ENCODE assay signal across 17 cellular contexts in genomic region chr13:102487330-102487729, GRCh38.
DNase-seq lines count a peak whose midpoint lies in the region; ATAC-seq and TF ChIP-seq lines count a peak whose summit lies in the region.
"Had no signal": no experiment of that assay in that cellular context is flagged by ENCODE, and none has a peak within 500 bp of the region (broad histone marks: within the 10 kb centered on the region; RNA-seq: fewer than 3 reads in every experiment).

No MANE protein-coding gene starts in this region.

- no peaks in the 10 kb centered on the region for H3K36me3 Mint-ChIP-seq in CD4-positive, alpha-beta memory T cell

- no peaks in the 10 kb centered on the region for H3K4me1 Mint-ChIP-seq in CD4-positive, alpha-beta memory T cell

- no peaks in the 10 kb centered on the region for H3K4me1 ChIP-seq in CD4-positive, alpha-beta memory T cell (ENCODE audit: insufficient read depth, low read length)
- H3K4me1 ChIP-seq: BLaER1 treated with 17β-estradiol and CSF1 and Interleukin-3, amounts not matched to agents 10 nM and 100 nM had no signal

- POLR2A ChIA-PET in CD4-positive, alpha-beta memory T cell (lab: Charles Lee; ENCODE audit: partially characterized antibody): no interaction called here

- no peaks in the 10 kb centered on the region for H3K9me3 ChIP-seq in CD4-positive, alpha-beta memory T cell (ENCODE audit: control insufficient read depth in 1 of 2, low read length in 2 of 2)
- H3K9me3 ChIP-seq: BLaER1 treated with 17β-estradiol and CSF1 and Interleukin-3, amounts not matched to agents 10 nM and 100 nM had no signal

- H3K27ac Mint-ChIP-seq in CD4-positive, alpha-beta memory T cell: no peak overlapping the region
- H3K27ac Mint-ChIP-seq: HFFc6; T-helper 1 cell treated with Interleukin-12 subunit alpha and Interleukin-12 subunit beta and Interleukin-4 antibody, amounts not matched to agents 30 μg/mL and 1 μg/mL, for 36 hours had no signal

- CTCF ChIA-PET in CD4-positive, alpha-beta memory T cell (lab: Charles Lee; ENCODE audit: partially characterized antibody): no interaction called here

- H3K27me3 Mint-ChIP-seq in CD4-positive, alpha-beta memory T cell: peaks cover 0 to 2% of the 10 kb centered on the region in 2 donors

- intact Hi-C loops in CD4-positive, alpha-beta memory T cell (cut with micrococcal nuclease): no loop called here

- H3K4me3 ChIP-seq in choroid plexus epithelial cell (ENCODE audit: low read depth, low read length): no peak overlapping the region
- H3K4me3 ChIP-seq in CD4-positive, alpha-beta memory T cell (ENCODE audit: low read length in 2 of 2): no peak overlapping the region
- H3K4me3 ChIP-seq: BLaER1 treated with 17β-estradiol and CSF1 and Interleukin-3, amounts not matched to agents 10 nM and 100 nM had no signal

- DNase-seq in Ammon's horn (ENCODE audit: low spot score): peak; percentile 66
- DNase-seq in DMS79 treated with DMSO at 0.1 percent for 48 hours (lab: John Stamatoyannopoulos, UW): peak; percentile 99
- peak; percentile 83 for DNase-seq in NCI-H69 (lab: John Stamatoyannopoulos, UW)
- peak; percentile 12 for DNase-seq in choroid plexus epithelial cell (ENCODE audit: low read depth)
- DNase-seq in RKO (ENCODE audit: low spot score): no peak
- DNase-seq in effector CD8-positive, alpha-beta T cell (lab: John Stamatoyannopoulos, UW): no peak
- no peak for DNase-seq in CD4-positive, alpha-beta memory T cell
- DNase-seq: HFFc6, KG1, NCI-H1048, NCI-H1930, NCI-H526 treated with DMSO at 0.1 percent for 48 hours, Right ventricle myocardium superior had no signal

- no peak for ATAC-seq in GM21360 (IDR thresholded peaks at IDR 0.05; ENCODE audit: unreplicated experiment)
- ATAC-seq: Panc1 had no signal

- H3K27ac ChIP-seq in CD4-positive, alpha-beta memory T cell (ENCODE audit: low read depth, low read length): no peak overlapping the region
- H3K27ac ChIP-seq: BLaER1 treated with 17β-estradiol and CSF1 and Interleukin-3, amounts not matched to agents 10 nM and 100 nM had no signal

- H3K9me3 Mint-ChIP-seq in CD4-positive, alpha-beta memory T cell: peaks cover 0 to 4% (median 0%) of the 10 kb centered on the region in 8 donors
- H3K9me3 Mint-ChIP-seq: T-helper 1 cell treated with Interleukin-12 subunit alpha and Interleukin-12 subunit beta and Interleukin-4 antibody, amounts not matched to agents 30 μg/mL and 1 μg/mL, for 36 hours had no signal

- no peaks in the 10 kb centered on the region for H3K36me3 ChIP-seq in CD4-positive, alpha-beta memory T cell (ENCODE audit: insufficient read depth, low read length)
- H3K36me3 ChIP-seq: BLaER1 treated with 17β-estradiol and CSF1 and Interleukin-3, amounts not matched to agents 10 nM and 100 nM had no signal

- no peak for TF ChIP-seq CTCF in choroid plexus epithelial cell (conservative IDR thresholded peaks at IDR 0.05; ENCODE audit: low read depth, low read length)

- no peak overlapping the region for H3K4me3 Mint-ChIP-seq in CD4-positive, alpha-beta memory T cell
- H3K4me3 Mint-ChIP-seq: HFFc6; T-helper 1 cell treated with Interleukin-12 subunit alpha and Interleukin-12 subunit beta and Interleukin-4 antibody, amounts not matched to agents 30 μg/mL and 1 μg/mL, for 36 hours had no signal

- H3K27me3 ChIP-seq in CD4-positive, alpha-beta memory T cell (ENCODE audit: insufficient read depth, low read length): no peaks in the 10 kb centered on the region
- H3K27me3 ChIP-seq: BLaER1 treated with 17β-estradiol and CSF1 and Interleukin-3, amounts not matched to agents 10 nM and 100 nM had no signal

Comparison
In these comparisons a context has a peak if more than half of its experiments do, and no peak if none do; other contexts are left out.
1. DNase-seq: peak in Ammon's horn (single experiment), DMS79 treated with DMSO at 0.1 percent for 48 hours (single experiment), NCI-H69 (single experiment) and choroid plexus epithelial cell (single experiment); none in RKO (single experiment), effector CD8-positive, alpha-beta T cell (single experiment) and CD4-positive, alpha-beta memory T cell (0 of 5).